11 cellular contexts compared by ENCODE assay signal in the genomic region with DNA sequence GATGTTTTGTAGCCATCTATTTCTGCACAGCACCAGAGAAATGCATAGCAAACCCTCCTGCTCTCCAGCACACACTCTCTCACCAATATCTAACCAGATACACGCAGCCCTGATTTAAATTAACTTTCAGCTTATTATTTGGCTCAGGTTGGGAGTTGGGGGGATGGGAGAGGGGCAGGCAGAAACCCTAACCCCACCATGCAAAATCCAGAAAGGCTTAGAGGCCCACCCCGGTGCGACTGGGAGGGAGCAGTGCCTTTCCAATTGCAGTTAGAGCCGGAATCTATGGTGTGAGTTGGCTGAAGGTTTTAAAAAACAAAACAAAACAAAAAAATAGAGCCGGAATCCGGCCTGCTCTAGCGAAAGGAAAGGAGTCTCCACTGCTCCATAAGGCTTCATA. TPM values are rescaled to one million over a fixed set of nuclear protein-coding genes. Genes with fewer than 3 reads are reported as not detected.
A peak's percentile ranks its signal among the peaks of the same experiment; 100 is the strongest.
DNase-seq lines count a peak whose midpoint lies in the region; ATAC-seq and TF ChIP-seq lines count a peak whose summit lies in the region.
"Had no signal": no experiment of that assay in that cellular context is flagged by ENCODE, and none has a peak within 500 bp of the region (broad histone marks: within the 10 kb centered on the region; RNA-seq: fewer than 3 reads in every experiment).

No MANE protein-coding gene starts in this region.

- CTCF ChIA-PET in HEK293 (lab: Yijun Ruan, JAX) = interaction anchor here (0.6 to 1.6 kb wide), 7 partner anchors 10 to 196 kb away, joined by 3 to 8 read pairs (median 4); no protein-coding TSS in a partner anchor

- H3K4me1 ChIP-seq in BE2C (no peaks in the 10 kb centered on the region; the same call in 1 of the 2 replicates), HEK293 (ENCODE audit: control insufficient read depth, insufficient read depth, low read length) (peaks cover 22% of the 10 kb centered on the region)

- peaks cover 61% of the 10 kb centered on the region for H3K27me3 Mint-ChIP-seq in activated T-helper 17 cell treated with anti-CD3 and anti-CD28 coated beads, Interleukin-2, amount 50 U/mL, for 72 hours
- H3K27me3 Mint-ChIP-seq in immature natural killer cell (ENCODE audit: low read depth in 3 of 3) = peaks cover 47 to 53% (median 49%) of the 10 kb centered on the region in 3 donors

- H3K27me3 ChIP-seq in BE2C = no peaks in the 10 kb centered on the region

- H3K27ac ChIP-seq in HEK293 (ENCODE audit: extremely low read depth, low read depth, low read length) = peak overlapping the region; percentile 92

- no peak for DNase-seq in BE2C
- no peak for DNase-seq in immature natural killer cell
- DNase-seq in SHP77 treated with DMSO at 0.1 percent for 48 hours (lab: John Stamatoyannopoulos, UW) = no peak
- DNase-seq: NCI-H1105 treated with DMSO at 0.1 percent for 48 hours had no signal

- no peaks in the 10 kb centered on the region for H3K9me3 Mint-ChIP-seq in activated T-helper 17 cell treated with anti-CD3 and anti-CD28 coated beads, Interleukin-2, amount 50 U/mL, for 72 hours
- H3K9me3 Mint-ChIP-seq in immature natural killer cell = no peaks in the 10 kb centered on the region
- H3K9me3 Mint-ChIP-seq: central memory CD8-positive, alpha-beta T cell had no signal

- H3K4me3 ChIP-seq in BE2C (ENCODE audit: low read depth, low read length) (peak overlapping the region; percentile 97), HEK293 (ENCODE audit: low read depth, low read length) (peak overlapping the region; percentile 90)
- H3K4me3 ChIP-seq: lung had no signal

- TF ChIP-seq CTCF in BE2C (IDR thresholded peaks at IDR 0.05; ENCODE audit: low read depth, low read length) (no peak), HEK293 (tag by site-specific recombination; IDR thresholded peaks at IDR 0.05) (no peak)

- ATAC-seq in activated T-helper 17 cell treated with anti-CD3 and anti-CD28 coated beads, Interleukin-2, amount 50 U/mL, for 72 hours (replicated peaks) = no peak
- ATAC-seq in GM19455 (IDR thresholded peaks at IDR 0.05; ENCODE audit: unreplicated experiment) = no peak
- no peak for ATAC-seq in HG02610 (IDR thresholded peaks at IDR 0.05; ENCODE audit: unreplicated experiment)
- no peak for ATAC-seq in HG03442 (IDR thresholded peaks at IDR 0.05; ENCODE audit: unreplicated experiment)

- no peaks in the 10 kb centered on the region for H3K9me3 ChIP-seq in BE2C
- H3K9me3 ChIP-seq in HEK293 (ENCODE audit: control insufficient read depth, insufficient read depth, low read depth, low read length) = no peaks in the 10 kb centered on the region

- peaks cover 18% of the 10 kb centered on the region for H3K4me1 Mint-ChIP-seq in activated T-helper 17 cell treated with anti-CD3 and anti-CD28 coated beads, Interleukin-2, amount 50 U/mL, for 72 hours
- H3K4me1 Mint-ChIP-seq in immature natural killer cell = peaks cover 26 to 36% of the 10 kb centered on the region in 2 donors

- H3K4me3 Mint-ChIP-seq in activated T-helper 17 cell treated with anti-CD3 and anti-CD28 coated beads, Interleukin-2, amount 50 U/mL, for 72 hours = peak overlapping the region; percentile 68
- peak overlapping the region in 4 of 5 donors; percentile 8 to 83 (median 36) for H3K4me3 Mint-ChIP-seq in immature natural killer cell

- no peak overlapping the region for H3K27ac Mint-ChIP-seq in activated T-helper 17 cell treated with anti-CD3 and anti-CD28 coated beads, Interleukin-2, amount 50 U/mL, for 72 hours
- no peak overlapping the region for H3K27ac Mint-ChIP-seq in immature natural killer cell

- H3K36me3 ChIP-seq in BE2C (peaks cover 19% of the 10 kb centered on the region), HEK293 (ENCODE audit: control insufficient read depth in 2 of 2, insufficient read depth in 1 of 2, low read length in 2 of 2) (peaks cover 3% of the 10 kb centered on the region in 2 experiments; a peak in 2 of 3 replicates)

- peaks cover 12% of the 10 kb centered on the region for H3K36me3 Mint-ChIP-seq in activated T-helper 17 cell treated with anti-CD3 and anti-CD28 coated beads, Interleukin-2, amount 50 U/mL, for 72 hours (ENCODE audit: low read depth)
- H3K36me3 Mint-ChIP-seq in immature natural killer cell = no peaks in the 10 kb centered on the region

- POLR2A ChIA-PET in HEK293 (lab: Yijun Ruan, JAX) = interaction anchor here (1.0 to 1.8 kb wide), 7 partner anchors 10 to 117 kb away, joined by 3 to 10 read pairs (median 4); no protein-coding TSS in a partner anchor

TF ChIP-seq in HEK293, 187 proteins besides CTCF, POLR2A, EP300 and RAD21:
- TF ChIP-seq ZNF449 (tag by site-specific recombination; IDR thresholded peaks at IDR 0.05) (no peak), ZNF140 (tag by site-specific recombination; IDR thresholded peaks at IDR 0.05) (no peak), ZNF600 (tag by site-specific recombination; IDR thresholded peaks at IDR 0.05) (peak; percentile 41; the same call in 1 of the 2 replicates), ZNF707 (tag by site-specific recombination; IDR thresholded peaks at IDR 0.05) (no peak), ZNF521 (tag by site-specific recombination; IDR thresholded peaks at IDR 0.05) (no peak)
- TF ChIP-seq, protein P1, sequence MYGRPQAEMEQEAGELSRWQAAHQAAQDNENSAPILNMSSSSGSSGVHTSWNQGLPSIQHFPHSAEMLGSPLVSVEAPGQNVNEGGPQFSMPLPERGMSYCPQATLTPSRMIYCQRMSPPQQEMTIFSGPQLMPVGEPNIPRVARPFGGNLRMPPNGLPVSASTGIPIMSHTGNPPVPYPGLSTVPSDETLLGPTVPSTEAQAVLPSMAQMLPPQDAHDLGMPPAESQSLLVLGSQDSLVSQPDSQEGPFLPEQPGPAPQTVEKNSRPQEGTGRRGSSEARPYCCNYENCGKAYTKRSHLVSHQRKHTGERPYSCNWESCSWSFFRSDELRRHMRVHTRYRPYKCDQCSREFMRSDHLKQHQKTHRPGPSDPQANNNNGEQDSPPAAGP (tag by site-specific recombination; IDR thresholded peaks at IDR 0.05) = no peak
- TF ChIP-seq, protein P2, sequence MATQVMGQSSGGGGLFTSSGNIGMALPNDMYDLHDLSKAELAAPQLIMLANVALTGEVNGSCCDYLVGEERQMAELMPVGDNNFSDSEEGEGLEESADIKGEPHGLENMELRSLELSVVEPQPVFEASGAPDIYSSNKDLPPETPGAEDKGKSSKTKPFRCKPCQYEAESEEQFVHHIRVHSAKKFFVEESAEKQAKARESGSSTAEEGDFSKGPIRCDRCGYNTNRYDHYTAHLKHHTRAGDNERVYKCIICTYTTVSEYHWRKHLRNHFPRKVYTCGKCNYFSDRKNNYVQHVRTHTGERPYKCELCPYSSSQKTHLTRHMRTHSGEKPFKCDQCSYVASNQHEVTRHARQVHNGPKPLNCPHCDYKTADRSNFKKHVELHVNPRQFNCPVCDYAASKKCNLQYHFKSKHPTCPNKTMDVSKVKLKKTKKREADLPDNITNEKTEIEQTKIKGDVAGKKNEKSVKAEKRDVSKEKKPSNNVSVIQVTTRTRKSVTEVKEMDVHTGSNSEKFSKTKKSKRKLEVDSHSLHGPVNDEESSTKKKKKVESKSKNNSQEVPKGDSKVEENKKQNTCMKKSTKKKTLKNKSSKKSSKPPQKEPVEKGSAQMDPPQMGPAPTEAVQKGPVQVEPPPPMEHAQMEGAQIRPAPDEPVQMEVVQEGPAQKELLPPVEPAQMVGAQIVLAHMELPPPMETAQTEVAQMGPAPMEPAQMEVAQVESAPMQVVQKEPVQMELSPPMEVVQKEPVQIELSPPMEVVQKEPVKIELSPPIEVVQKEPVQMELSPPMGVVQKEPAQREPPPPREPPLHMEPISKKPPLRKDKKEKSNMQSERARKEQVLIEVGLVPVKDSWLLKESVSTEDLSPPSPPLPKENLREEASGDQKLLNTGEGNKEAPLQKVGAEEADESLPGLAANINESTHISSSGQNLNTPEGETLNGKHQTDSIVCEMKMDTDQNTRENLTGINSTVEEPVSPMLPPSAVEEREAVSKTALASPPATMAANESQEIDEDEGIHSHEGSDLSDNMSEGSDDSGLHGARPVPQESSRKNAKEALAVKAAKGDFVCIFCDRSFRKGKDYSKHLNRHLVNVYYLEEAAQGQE (tag by site-specific recombination; IDR thresholded peaks at IDR 0.05) = peak; percentile 32; the same call in 1 of the 2 replicates
- TF ChIP-seq, protein P3, sequence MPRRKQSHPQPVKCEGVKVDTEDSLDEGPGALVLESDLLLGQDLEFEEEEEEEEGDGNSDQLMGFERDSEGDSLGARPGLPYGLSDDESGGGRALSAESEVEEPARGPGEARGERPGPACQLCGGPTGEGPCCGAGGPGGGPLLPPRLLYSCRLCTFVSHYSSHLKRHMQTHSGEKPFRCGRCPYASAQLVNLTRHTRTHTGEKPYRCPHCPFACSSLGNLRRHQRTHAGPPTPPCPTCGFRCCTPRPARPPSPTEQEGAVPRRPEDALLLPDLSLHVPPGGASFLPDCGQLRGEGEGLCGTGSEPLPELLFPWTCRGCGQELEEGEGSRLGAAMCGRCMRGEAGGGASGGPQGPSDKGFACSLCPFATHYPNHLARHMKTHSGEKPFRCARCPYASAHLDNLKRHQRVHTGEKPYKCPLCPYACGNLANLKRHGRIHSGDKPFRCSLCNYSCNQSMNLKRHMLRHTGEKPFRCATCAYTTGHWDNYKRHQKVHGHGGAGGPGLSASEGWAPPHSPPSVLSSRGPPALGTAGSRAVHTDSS (tag by site-specific recombination; IDR thresholded peaks at IDR 0.05) = no peak

RNA-seq across cellular contexts. Expression of gene IGF2BP3, which starts 3.0 kb away (rescaled TPM):
- 15.8 TPM for polyA plus RNA-seq in BE2C (2012; ENCODE audit: insufficient read depth, insufficient read length, low read depth)
- total RNA-seq in activated T-helper 17 cell treated with anti-CD3 and anti-CD28 coated beads, Interleukin-2, amount 50 U/mL, for 72 hours = under 1 TPM; 0.42 to 0.67 TPM
- under 1 TPM in 1 of 3 donors, not detected in 2; 0.76 TPM for polyA plus RNA-seq in immature natural killer cell
